In the genomic region with DNA sequence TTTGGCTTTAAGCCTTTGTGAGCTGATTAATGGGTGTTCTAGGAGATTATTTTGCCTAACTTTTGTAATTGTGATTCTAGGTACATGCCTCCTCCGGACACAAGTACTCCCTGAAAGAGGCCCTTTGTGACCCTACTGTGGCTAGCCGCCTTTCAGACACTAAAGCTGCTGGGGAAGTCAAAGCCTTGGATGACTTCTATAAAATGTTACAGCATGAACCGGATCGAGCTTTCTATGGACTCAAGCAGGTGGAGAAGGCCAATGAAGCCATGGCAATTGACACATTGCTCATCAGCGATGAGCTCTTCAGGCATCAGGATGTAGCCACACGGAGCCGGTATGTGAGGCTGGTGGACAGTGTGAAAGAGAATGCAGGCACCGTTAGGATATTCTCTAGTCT, we compare ENCODE assay signal across 1 cellular context.
TF ChIP-seq lines count a peak whose summit lies in the region.

No MANE protein-coding gene starts in this region.

TF ChIP-seq in HCT116, 20 proteins besides CTCF, POLR2A, EP300 and RAD21 (continued from another document):
- TF ChIP-seq, protein P1, sequence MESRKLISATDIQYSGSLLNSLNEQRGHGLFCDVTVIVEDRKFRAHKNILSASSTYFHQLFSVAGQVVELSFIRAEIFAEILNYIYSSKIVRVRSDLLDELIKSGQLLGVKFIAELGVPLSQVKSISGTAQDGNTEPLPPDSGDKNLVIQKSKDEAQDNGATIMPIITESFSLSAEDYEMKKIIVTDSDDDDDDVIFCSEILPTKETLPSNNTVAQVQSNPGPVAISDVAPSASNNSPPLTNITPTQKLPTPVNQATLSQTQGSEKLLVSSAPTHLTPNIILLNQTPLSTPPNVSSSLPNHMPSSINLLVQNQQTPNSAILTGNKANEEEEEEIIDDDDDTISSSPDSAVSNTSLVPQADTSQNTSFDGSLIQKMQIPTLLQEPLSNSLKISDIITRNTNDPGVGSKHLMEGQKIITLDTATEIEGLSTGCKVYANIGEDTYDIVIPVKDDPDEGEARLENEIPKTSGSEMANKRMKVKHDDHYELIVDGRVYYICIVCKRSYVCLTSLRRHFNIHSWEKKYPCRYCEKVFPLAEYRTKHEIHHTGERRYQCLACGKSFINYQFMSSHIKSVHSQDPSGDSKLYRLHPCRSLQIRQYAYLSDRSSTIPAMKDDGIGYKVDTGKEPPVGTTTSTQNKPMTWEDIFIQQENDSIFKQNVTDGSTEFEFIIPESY (IDR thresholded peaks at IDR 0.05; ENCODE audit: extremely low read depth, insufficient replicate concordance, low read length) = no peak
- TF ChIP-seq POLR2AphosphoS5 (IDR thresholded peaks at IDR 0.05; ENCODE audit: low read depth, low read length) (no peak), EGR1 (IDR thresholded peaks at IDR 0.05; ENCODE audit: low read depth) (no peak)
